ENCODE assay signal across 8 cellular contexts in the genomic region with DNA sequence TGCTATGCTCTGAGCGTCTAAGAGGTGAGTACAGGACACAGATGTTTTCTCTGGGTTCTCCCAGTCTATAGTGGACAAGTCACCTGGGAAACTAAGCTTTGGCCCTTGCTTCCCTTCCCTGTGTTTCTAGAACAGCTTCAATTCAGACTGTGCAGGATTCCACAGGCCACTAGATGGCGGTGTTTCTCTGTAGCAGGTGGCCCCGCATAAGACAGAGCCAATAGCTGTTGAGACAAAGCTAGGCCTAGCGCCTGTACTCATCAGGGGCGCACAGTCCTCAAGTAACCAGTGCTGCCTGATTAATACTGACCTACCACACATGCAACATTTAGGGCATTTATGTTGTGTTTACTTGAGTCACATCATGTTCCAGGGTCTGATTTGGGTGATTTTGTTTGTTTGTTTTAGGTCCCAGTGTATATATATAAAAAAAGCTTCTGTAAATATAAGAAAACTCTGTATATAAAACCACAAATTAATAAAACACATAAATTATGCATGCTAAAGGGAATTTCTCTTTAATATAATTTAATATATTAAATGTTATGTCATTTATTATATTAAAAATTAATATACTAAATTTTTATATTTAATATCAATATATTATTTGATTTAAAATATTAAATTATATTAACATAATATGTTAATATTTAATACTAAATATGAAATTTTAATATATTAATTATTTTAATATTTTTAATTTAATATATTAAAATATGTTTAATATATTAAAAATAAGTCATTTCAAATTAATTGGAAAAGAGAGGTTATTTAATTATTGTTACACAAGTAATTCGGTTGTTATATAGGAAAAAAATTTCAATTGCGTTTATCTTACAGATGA.
DNase-seq lines count a peak whose midpoint lies in the region; ATAC-seq, FAIRE-seq and TF ChIP-seq lines count a peak whose summit lies in the region.

No MANE protein-coding gene starts in this region.

- no peaks in the 10 kb centered on the region for H3K27me3 Mint-ChIP-seq in WTC11 (ENCODE audit: low read depth)

- TF ChIP-seq CTCF in WTC11 (IDR thresholded peaks at IDR 0.05): peak; percentile 86
- TF ChIP-seq CTCF in cardiac fibroblast (IDR thresholded peaks at IDR 0.05; ENCODE audit: low read depth, low read length): peak; percentile 94
- peak; percentile 99 for TF ChIP-seq CTCF in kidney (IDR thresholded peaks at IDR 0.05; ENCODE audit: borderline replicate concordance, extremely low read depth, insufficient read depth)

- no peak overlapping the region for H3K4me3 Mint-ChIP-seq in WTC11

- DNase-seq in C1 segment of cervical spinal cord (lab: John Stamatoyannopoulos, UW): peak in 13 of 14 donors; percentile 4 to 82 (median 67)
- DNase-seq in NCI-H345 treated with DMSO at 0.1 percent for 48 hours (lab: John Stamatoyannopoulos, UW; ENCODE audit: unreplicated experiment): peak; percentile 90
- DNase-seq in WTC11 (ENCODE audit: low spot score): peak; percentile 92
- DNase-seq in cardiac fibroblast (ENCODE audit: low read depth in 2 of 2): peak; percentile 95
- DNase-seq in kidney: peak; percentile 87
- peak; percentile 82 to 85 for DNase-seq in stimulated activated CD4-positive, alpha-beta T cell treated with anti-CD3 and anti-CD28 coated beads, Interleukin-2, amount 100 ng/mL, for 24 hours

- H3K4me3 ChIP-seq in cardiac fibroblast (replicated peaks in 1 of 2; ENCODE audit: low read depth in 2 of 2, low read length in 2 of 2) (no peak overlapping the region), kidney (ENCODE audit: low read length in 2 of 2) (no peak overlapping the region)

- H3K9ac ChIP-seq in kidney (ENCODE audit: low read length in 2 of 2): no peak overlapping the region

- POLR2A ChIA-PET in WTC11 (lab: Charles Lee): interaction anchor here (0.5 to 1.1 kb wide), 5 partner anchors 65 to 368 kb away, joined by 3 to 5 read pairs (median 3); no protein-coding TSS in a partner anchor

- ATAC-seq in GM19324 (IDR thresholded peaks at IDR 0.05; ENCODE audit: low FRiP score, unreplicated experiment) (peak; percentile 97), HG03354 (IDR thresholded peaks at IDR 0.05; ENCODE audit: poor library complexity, severe bottlenecking, unreplicated experiment) (peak; percentile 100), WTC11 (peak; percentile 98)

- no peak overlapping the region for H3K27ac Mint-ChIP-seq in WTC11

- H3K4me1 ChIP-seq in kidney (ENCODE audit: control insufficient read depth in 1 of 2, insufficient read depth in 1 of 2, low read depth in 1 of 2, low read length in 2 of 2): peaks cover 0 to 2% of the 10 kb centered on the region in 2 donors

- H3K36me3 Mint-ChIP-seq in WTC11: no peaks in the 10 kb centered on the region

- H3K27ac ChIP-seq in kidney (ENCODE audit: low read depth in 2 of 2, low read length in 2 of 2): no peak overlapping the region

- intact Hi-C loops in kidney (cut with DNase I): loop anchor here (10.0 kb wide), 1 partner anchor 363 kb away; no protein-coding TSS in a partner anchor

- no peaks in the 10 kb centered on the region for H3K36me3 ChIP-seq in kidney (ENCODE audit: control insufficient read depth in 1 of 2, insufficient read depth in 2 of 2, low read length in 2 of 2)

- no peaks in the 10 kb centered on the region for H3K9me3 ChIP-seq in kidney (ENCODE audit: control insufficient read depth in 1 of 2, low read length in 2 of 2)

- CTCF ChIA-PET in WTC11 (lab: Charles Lee): interaction anchor here (0.6 to 2.6 kb wide), 113 partner anchors 9 to 557 kb away, joined by 3 to 125 read pairs (median 5); partner anchors contain the start of genes LIFR and OSMR

- no peaks in the 10 kb centered on the region for H3K9me3 Mint-ChIP-seq in WTC11

- FAIRE-seq in kidney (lab: Jason Lieb, UNC): peak; percentile 99

- H3K4me1 Mint-ChIP-seq in WTC11: peaks cover 3% of the 10 kb centered on the region

TF ChIP-seq in WTC11, 78 proteins besides CTCF, POLR2A, EP300 and RAD21:
- peak; percentile 94; the same call in 1 of the 2 replicates for TF ChIP-seq HMGA2 (CRISPR knock-in tag; IDR thresholded peaks at IDR 0.05)
- TF ChIP-seq JUN (CRISPR knock-in tag; IDR thresholded peaks at IDR 0.05): no peak
- TF ChIP-seq MYBL2 (CRISPR knock-in tag; IDR thresholded peaks at IDR 0.05): no peak
- TF ChIP-seq, protein P1, sequence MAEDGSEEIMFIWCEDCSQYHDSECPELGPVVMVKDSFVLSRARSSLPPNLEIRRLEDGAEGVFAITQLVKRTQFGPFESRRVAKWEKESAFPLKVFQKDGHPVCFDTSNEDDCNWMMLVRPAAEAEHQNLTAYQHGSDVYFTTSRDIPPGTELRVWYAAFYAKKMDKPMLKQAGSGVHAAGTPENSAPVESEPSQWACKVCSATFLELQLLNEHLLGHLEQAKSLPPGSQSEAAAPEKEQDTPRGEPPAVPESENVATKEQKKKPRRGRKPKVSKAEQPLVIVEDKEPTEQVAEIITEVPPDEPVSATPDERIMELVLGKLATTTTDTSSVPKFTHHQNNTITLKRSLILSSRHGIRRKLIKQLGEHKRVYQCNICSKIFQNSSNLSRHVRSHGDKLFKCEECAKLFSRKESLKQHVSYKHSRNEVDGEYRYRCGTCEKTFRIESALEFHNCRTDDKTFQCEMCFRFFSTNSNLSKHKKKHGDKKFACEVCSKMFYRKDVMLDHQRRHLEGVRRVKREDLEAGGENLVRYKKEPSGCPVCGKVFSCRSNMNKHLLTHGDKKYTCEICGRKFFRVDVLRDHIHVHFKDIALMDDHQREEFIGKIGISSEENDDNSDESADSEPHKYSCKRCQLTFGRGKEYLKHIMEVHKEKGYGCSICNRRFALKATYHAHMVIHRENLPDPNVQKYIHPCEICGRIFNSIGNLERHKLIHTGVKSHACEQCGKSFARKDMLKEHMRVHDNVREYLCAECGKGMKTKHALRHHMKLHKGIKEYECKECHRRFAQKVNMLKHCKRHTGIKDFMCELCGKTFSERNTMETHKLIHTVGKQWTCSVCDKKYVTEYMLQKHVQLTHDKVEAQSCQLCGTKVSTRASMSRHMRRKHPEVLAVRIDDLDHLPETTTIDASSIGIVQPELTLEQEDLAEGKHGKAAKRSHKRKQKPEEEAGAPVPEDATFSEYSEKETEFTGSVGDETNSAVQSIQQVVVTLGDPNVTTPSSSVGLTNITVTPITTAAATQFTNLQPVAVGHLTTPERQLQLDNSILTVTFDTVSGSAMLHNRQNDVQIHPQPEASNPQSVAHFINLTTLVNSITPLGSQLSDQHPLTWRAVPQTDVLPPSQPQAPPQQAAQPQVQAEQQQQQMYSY (CRISPR knock-in tag; IDR thresholded peaks at IDR 0.05): no peak
- TF ChIP-seq FOXP1 (CRISPR knock-in tag; IDR thresholded peaks at IDR 0.05; ENCODE audit: borderline replicate concordance): no peak
- TF ChIP-seq IRF1 (CRISPR knock-in tag; IDR thresholded peaks at IDR 0.05): no peak
